Comparison of ENCODE assay signal across 8 cellular contexts in the genomic region with DNA sequence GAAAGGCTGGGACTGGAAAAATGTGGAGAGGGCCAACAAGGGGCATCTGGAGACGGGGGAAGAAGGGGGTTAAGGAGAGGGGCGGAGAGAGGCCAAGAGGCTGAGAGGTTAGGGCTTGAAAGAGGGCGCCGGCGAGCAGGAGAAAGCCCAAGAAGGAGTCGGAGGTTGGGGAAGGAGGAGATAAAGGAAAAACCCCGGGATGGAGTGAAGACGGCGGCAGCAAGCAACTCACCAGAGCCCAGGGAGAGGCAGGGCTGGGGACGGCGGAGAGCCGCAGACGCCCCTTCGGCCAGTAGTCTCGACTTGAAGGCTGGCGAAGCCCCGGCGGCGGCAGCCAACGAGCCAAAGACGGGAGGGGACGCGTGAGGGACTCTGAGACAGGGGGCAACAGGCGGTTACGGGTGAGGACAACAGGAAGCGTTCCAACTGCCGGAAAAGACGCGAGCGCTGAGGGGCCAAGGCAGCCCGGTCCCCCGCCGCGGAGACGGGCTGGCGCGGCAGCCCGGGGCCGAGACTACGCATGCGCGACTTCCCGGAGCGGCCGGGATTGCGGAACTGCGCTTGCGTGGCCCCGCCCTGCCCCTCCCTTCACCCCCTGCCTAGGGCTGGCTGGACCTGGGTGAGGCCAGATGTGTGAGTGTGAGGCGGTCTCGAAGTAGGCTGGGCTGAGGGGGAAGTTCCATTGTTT. TPM values are rescaled to one million over a fixed set of nuclear protein-coding genes. Genes with fewer than 3 reads are reported as not detected.
A peak's percentile ranks its signal among the peaks of the same experiment; 100 is the strongest.
DNase-seq lines count a peak whose midpoint lies in the region; ATAC-seq and TF ChIP-seq lines count a peak whose summit lies in the region.

A gene (minus strand): TSS at position 522 of the 688 bp plus-strand sequence. CDS start 7,277 bp downstream, outside the sequence.

- no peaks in the 10 kb centered on the region for H3K27me3 ChIP-seq in mononuclear cell (ENCODE audit: insufficient read depth, low read length)

- H3K4me3 ChIP-seq in epithelial cell of esophagus (ENCODE audit: low read length) (peak within 1 kb of the TSS; percentile 98), mononuclear cell (ENCODE audit: low read length) (peak within 1 kb of the TSS; percentile 100)

- H3K36me3 Mint-ChIP-seq in Calu3 (ENCODE audit: insufficient read depth, unreplicated experiment), result peaks cover 36% of the 10 kb centered on the region

- TF ChIP-seq CTCF in Calu3 (IDR thresholded peaks at IDR 0.05; ENCODE audit: unreplicated experiment) (no peak), epithelial cell of esophagus (IDR thresholded peaks at IDR 0.05; ENCODE audit: insufficient read depth, low read depth, low read length, missing control alignments) (no peak)

- intact Hi-C loops in Calu3 (cut with micrococcal nuclease; ENCODE audit: unreplicated experiment), result loop anchor here (1.0 to 2.0 kb wide), 2 partner anchors 32 to 48 kb away; a partner anchor contains a TSS

- H3K27me3 Mint-ChIP-seq in Calu3 (ENCODE audit: unreplicated experiment), result no peaks in the 10 kb centered on the region

- CTCF ChIA-PET in Calu3 (lab: Charles Lee), result interaction anchor here (3.5 kb wide), 1 partner anchor 32 kb away, joined by 30 read pairs; no protein-coding TSS in a partner anchor

- peaks cover 45% of the 10 kb centered on the region for H3K4me1 ChIP-seq in mononuclear cell (ENCODE audit: insufficient read depth, low read length)

- no peaks in the 10 kb centered on the region for H3K9me3 ChIP-seq in mononuclear cell (ENCODE audit: low read depth, low read length)

- TF ChIP-seq EP300 in Ishikawa (IDR thresholded peaks at IDR 0.05; ENCODE audit: borderline replicate concordance), result no peak

- DNase-seq in Calu3 (peak; percentile 94), OCI-M1 (lab: John Stamatoyannopoulos, UW) (peak; percentile 97), activated T-cell treated with anti-CD3 and anti-CD28 coated beads for 24 hours (ENCODE audit: low read depth) (peak; percentile 93), epithelial cell of esophagus (ENCODE audit: low read depth) (peak; percentile 89)
- peak; percentile 94 for DNase-seq in stimulated activated CD8-positive, alpha-beta memory T cell treated with anti-CD3 and anti-CD28 coated beads, Interleukin-2, amount 100 ng/mL, for 48 hours (ENCODE audit: low read depth in 2 of 2)

- BruUV-seq in Calu3 (replicated peaks; lab: Mats Ljungman, UMichigan), result no TSS peak

- peak; percentile 81 for ATAC-seq in GM21529 (IDR thresholded peaks at IDR 0.05; ENCODE audit: unreplicated experiment)

- TF ChIP-seq RAD21 in Ishikawa (IDR thresholded peaks at IDR 0.05; ENCODE audit: low read depth), result no peak; the same call in 1 of the 2 replicates

- peak within 1 kb of the TSS; percentile 96 for H3K27ac Mint-ChIP-seq in Calu3 (ENCODE audit: unreplicated experiment)

- peaks cover 20% of the 10 kb centered on the region for H3K4me1 Mint-ChIP-seq in Calu3 (ENCODE audit: low read depth, unreplicated experiment)

- no peaks in the 10 kb centered on the region for H3K9me3 Mint-ChIP-seq in Calu3 (ENCODE audit: low read depth, unreplicated experiment)

- peak within 1 kb of the TSS; percentile 98 for H3K4me3 Mint-ChIP-seq in Calu3 (ENCODE audit: low read depth, unreplicated experiment)

TF ChIP-seq in Ishikawa, 13 proteins besides CTCF, POLR2A, EP300 and RAD21:
- TF ChIP-seq, protein P1, sequence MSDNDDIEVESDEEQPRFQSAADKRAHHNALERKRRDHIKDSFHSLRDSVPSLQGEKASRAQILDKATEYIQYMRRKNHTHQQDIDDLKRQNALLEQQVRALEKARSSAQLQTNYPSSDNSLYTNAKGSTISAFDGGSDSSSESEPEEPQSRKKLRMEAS (IDR thresholded peaks at IDR 0.05), result peak; percentile 88; the same call in 1 of the 2 replicates
- TF ChIP-seq NFIC (IDR thresholded peaks at IDR 0.05), result peak; percentile 39; the same call in 1 of the 2 replicates
- TF ChIP-seq EGR1 (IDR thresholded peaks at IDR 0.05), result no peak
- TF ChIP-seq, protein P2, sequence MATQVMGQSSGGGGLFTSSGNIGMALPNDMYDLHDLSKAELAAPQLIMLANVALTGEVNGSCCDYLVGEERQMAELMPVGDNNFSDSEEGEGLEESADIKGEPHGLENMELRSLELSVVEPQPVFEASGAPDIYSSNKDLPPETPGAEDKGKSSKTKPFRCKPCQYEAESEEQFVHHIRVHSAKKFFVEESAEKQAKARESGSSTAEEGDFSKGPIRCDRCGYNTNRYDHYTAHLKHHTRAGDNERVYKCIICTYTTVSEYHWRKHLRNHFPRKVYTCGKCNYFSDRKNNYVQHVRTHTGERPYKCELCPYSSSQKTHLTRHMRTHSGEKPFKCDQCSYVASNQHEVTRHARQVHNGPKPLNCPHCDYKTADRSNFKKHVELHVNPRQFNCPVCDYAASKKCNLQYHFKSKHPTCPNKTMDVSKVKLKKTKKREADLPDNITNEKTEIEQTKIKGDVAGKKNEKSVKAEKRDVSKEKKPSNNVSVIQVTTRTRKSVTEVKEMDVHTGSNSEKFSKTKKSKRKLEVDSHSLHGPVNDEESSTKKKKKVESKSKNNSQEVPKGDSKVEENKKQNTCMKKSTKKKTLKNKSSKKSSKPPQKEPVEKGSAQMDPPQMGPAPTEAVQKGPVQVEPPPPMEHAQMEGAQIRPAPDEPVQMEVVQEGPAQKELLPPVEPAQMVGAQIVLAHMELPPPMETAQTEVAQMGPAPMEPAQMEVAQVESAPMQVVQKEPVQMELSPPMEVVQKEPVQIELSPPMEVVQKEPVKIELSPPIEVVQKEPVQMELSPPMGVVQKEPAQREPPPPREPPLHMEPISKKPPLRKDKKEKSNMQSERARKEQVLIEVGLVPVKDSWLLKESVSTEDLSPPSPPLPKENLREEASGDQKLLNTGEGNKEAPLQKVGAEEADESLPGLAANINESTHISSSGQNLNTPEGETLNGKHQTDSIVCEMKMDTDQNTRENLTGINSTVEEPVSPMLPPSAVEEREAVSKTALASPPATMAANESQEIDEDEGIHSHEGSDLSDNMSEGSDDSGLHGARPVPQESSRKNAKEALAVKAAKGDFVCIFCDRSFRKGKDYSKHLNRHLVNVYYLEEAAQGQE (IDR thresholded peaks at IDR 0.05; ENCODE audit: low read depth), result no peak
- TF ChIP-seq ZBTB7A (IDR thresholded peaks at IDR 0.05; ENCODE audit: low read depth), result peak; percentile 82
- TF ChIP-seq TAF1 (IDR thresholded peaks at IDR 0.05; ENCODE audit: low read depth), result peak; percentile 69

RNA-seq across cellular contexts. Expression of the gene that starts here (rescaled TPM):
- total RNA-seq in Calu3 (2022) (63.0 and 70.3 TPM in 2 replicates), mononuclear cell (35.3 TPM)

Comparison
In these comparisons a context has a peak if more than half of its experiments do, and no peak if none do; other contexts are left out.
1. Peak in every context shown above with its lines: DNase-seq, ATAC-seq and H3K4me3 ChIP-seq.